Comparison of ENCODE assay signal across 3 cellular contexts in genomic region chr2:62348700-62349099, GRCh38.
TF ChIP-seq lines count a peak whose summit lies in the region.

No MANE protein-coding gene starts in this region.

TF ChIP-seq in GM12891, 5 proteins besides CTCF, POLR2A, EP300 and RAD21 (continued from another document):
- TF ChIP-seq SPI1 (IDR thresholded peaks at IDR 0.05; ENCODE audit: low read depth, low read length) (no peak), POLR2AphosphoS5 (IDR thresholded peaks at IDR 0.05; ENCODE audit: low read depth, low read length) (no peak), TAF1 (IDR thresholded peaks at IDR 0.05; ENCODE audit: low read depth, low read length) (no peak), POU2F2 (IDR thresholded peaks at IDR 0.05; ENCODE audit: low read depth, low read length) (no peak)

TF ChIP-seq in GM12878, 131 proteins besides CTCF, POLR2A, EP300 and RAD21 (continued from another document and continues in another):
- no peak for TF ChIP-seq NBN (IDR thresholded peaks at IDR 0.05)
- TF ChIP-seq TCF3 (IDR thresholded peaks at IDR 0.05; ENCODE audit: borderline replicate concordance, insufficient read depth, low read depth, low read length), result no peak
- 0 out of 4 replicates have a peak, but pooled peaks of 1 of the 2 experiments have one; percentile 9 for TF ChIP-seq CEBPB (IDR thresholded peaks at IDR 0.05; ENCODE audit: borderline replicate concordance in 1 of 2, low read depth in 2 of 2, low read length in 2 of 2)
- no peak for TF ChIP-seq NKRF (conservative IDR thresholded peaks at IDR 0.05)
- no peak for TF ChIP-seq HSF1 (IDR thresholded peaks at IDR 0.05; ENCODE audit: low read depth, low read length)
- no peak for TF ChIP-seq E4F1 (IDR thresholded peaks at IDR 0.05; ENCODE audit: borderline replicate concordance, partially characterized antibody)
- TF ChIP-seq EZH2 (IDR thresholded peaks at IDR 0.05; ENCODE audit: borderline replicate concordance, control insufficient read depth, low read depth, low read length), result no peak
- no peak for TF ChIP-seq HCFC1 (IDR thresholded peaks at IDR 0.05; ENCODE audit: low read length)
- peak; percentile 77 for TF ChIP-seq CBX5 (IDR thresholded peaks at IDR 0.05; ENCODE audit: low read depth)
- no peak for TF ChIP-seq YBX1 (IDR thresholded peaks at IDR 0.05)
- no peak for TF ChIP-seq BCLAF1 (IDR thresholded peaks at IDR 0.05)
- no peak for TF ChIP-seq ZBED1 (IDR thresholded peaks at IDR 0.05; ENCODE audit: borderline replicate concordance)
- no peak for TF ChIP-seq HDAC6 (IDR thresholded peaks at IDR 0.05; ENCODE audit: unreplicated experiment)
- TF ChIP-seq MTA2 (IDR thresholded peaks at IDR 0.05; ENCODE audit: low read depth), result peak; percentile 56

TF ChIP-seq in HepG2, 621 proteins besides CTCF, POLR2A, EP300 and RAD21 (continued from another document):
- TF ChIP-seq ZNF503 (CRISPR knock-in tag; IDR thresholded peaks at IDR 0.05), result no peak
- no peak for TF ChIP-seq ELF1 (CRISPR knock-in tag; IDR thresholded peaks at IDR 0.05)
- no peak for TF ChIP-seq FOXO1 (CRISPR knock-in tag; IDR thresholded peaks at IDR 0.05)
- no peak for TF ChIP-seq ZNF790 (CRISPR knock-in tag; IDR thresholded peaks at IDR 0.05; ENCODE audit: borderline replicate concordance)
- no peak for TF ChIP-seq ISX (CRISPR knock-in tag; conservative IDR thresholded peaks at IDR 0.05)
- TF ChIP-seq TAF15 (IDR thresholded peaks at IDR 0.05; ENCODE audit: low read depth, low read length, poor library complexity, severe bottlenecking), result no peak
- TF ChIP-seq SIN3A (IDR thresholded peaks at IDR 0.05; ENCODE audit: borderline replicate concordance, low read depth, low read length), result no peak
- no peak for TF ChIP-seq ZSCAN12 (CRISPR knock-in tag; IDR thresholded peaks at IDR 0.05)
- no peak for TF ChIP-seq ZNF644 (CRISPR knock-in tag; IDR thresholded peaks at IDR 0.05; ENCODE audit: low read depth)
- no peak for TF ChIP-seq NFRKB (IDR thresholded peaks at IDR 0.05)
